ENCODE assay signal across 8 cellular contexts in the genomic region with DNA sequence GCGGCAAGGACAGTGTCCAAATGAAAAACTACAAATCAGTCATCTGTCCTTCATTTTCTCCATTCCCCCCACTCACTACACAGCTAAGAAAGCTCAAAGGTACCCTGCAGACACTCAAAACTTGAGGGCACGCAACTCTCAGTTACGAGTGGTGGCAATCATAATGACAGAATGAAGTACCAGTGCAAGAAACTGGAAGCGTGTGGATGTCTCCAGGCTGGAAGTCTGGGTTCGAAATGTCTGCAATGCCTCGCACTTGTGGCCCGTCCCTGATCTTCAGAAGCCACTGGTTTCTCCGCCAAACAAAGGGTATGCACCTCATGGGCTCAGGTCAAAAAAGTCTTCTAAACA. TPM values are rescaled to one million over a fixed set of nuclear protein-coding genes. Genes with fewer than 3 reads are reported as not detected.
DNase-seq lines count a peak whose midpoint lies in the region; TF ChIP-seq lines count a peak whose summit lies in the region.

No MANE protein-coding gene starts in this region.

- peak overlapping the region; percentile 94 for H2AFZ ChIP-seq in PC-9

- H3K9me3 ChIP-seq in PC-9 (ENCODE audit: insufficient read depth, low read depth) (no peaks in the 10 kb centered on the region), esophagus squamous epithelium (no peaks in the 10 kb centered on the region)

- H3K27ac ChIP-seq in PC-9 (0 out of 2 replicates have a peak overlapping the region, but pooled peaks have one; percentile 57), esophagus squamous epithelium (peak overlapping the region; percentile 75 to 85 (median 79))

- no peaks in the 10 kb centered on the region for H3K9me2 ChIP-seq in PC-9 (ENCODE audit: insufficient read depth)

- POLR2A ChIA-PET in PC-9 (lab: Charles Lee; ENCODE audit: unreplicated experiment): interaction anchor here (0.6 to 0.7 kb wide), 2 partner anchors 46 to 162 kb away, joined by 3 to 18 read pairs; partner anchors contain the start of gene CDK7

- H3F3A ChIP-seq in PC-9 (ENCODE audit: insufficient read depth, low read depth): peaks cover 18% of the 10 kb centered on the region; the same call in 1 of the 2 replicates

- peak overlapping the region; percentile 89 for H3K4me2 ChIP-seq in PC-9

- peak overlapping the region; percentile 69 for H3K4me3 ChIP-seq in GM12864 (ENCODE audit: low read depth, low read length)
- peak overlapping the region; percentile 64 for H3K4me3 ChIP-seq in PC-9
- peak overlapping the region; percentile 53 to 92 (median 63) for H3K4me3 ChIP-seq in esophagus squamous epithelium

- BruUV-seq in PC-9 (replicated peaks; lab: Mats Ljungman, UMichigan): no TSS peak

- intact Hi-C loops in PC-9 (cut with micrococcal nuclease; ENCODE audit: unreplicated experiment): loop anchor here (2.0 kb wide), 1 partner anchor 142 kb away; no protein-coding TSS in a partner anchor
- intact Hi-C loops in esophagus squamous epithelium (cut with DNase I): no loop called here

- no peak for DNase-seq in GM12864 (ENCODE audit: low read depth)
- DNase-seq in PC-9: no peak
- no peak for DNase-seq in esophagus squamous epithelium (lab: John Stamatoyannopoulos, UW)
- DNase-seq in putamen (ENCODE audit: low spot score): peak; percentile 1
- no peak for DNase-seq in NCI-H446 treated with DMSO at 0.1 percent for 48 hours (lab: John Stamatoyannopoulos, UW)
- no peak for DNase-seq in midbrain (lab: John Stamatoyannopoulos, UW)
- no peak for DNase-seq in islet precursor cell
- DNase-seq in GF-D8 (lab: John Stamatoyannopoulos, UW): no peak

- CTCF ChIA-PET in PC-9 (lab: Charles Lee): no interaction called here

- TF ChIP-seq CTCF in GM12864 (IDR thresholded peaks at IDR 0.05; ENCODE audit: low read depth, low read length, missing control alignments) (no peak), PC-9 (conservative IDR thresholded peaks at IDR 0.05) (no peak), esophagus squamous epithelium (IDR thresholded peaks at IDR 0.05) (no peak)

- H3K36me3 ChIP-seq in PC-9 (ENCODE audit: low read depth) (peaks cover 6% of the 10 kb centered on the region; the same call in 1 of the 2 replicates), esophagus squamous epithelium (no peaks in the 10 kb centered on the region)

- H3K79me2 ChIP-seq in PC-9 (ENCODE audit: low read depth): peaks cover 20% of the 10 kb centered on the region; the same call in 1 of the 2 replicates

- H3K27me3 ChIP-seq in PC-9 (ENCODE audit: insufficient read depth, low read depth): no peaks in the 10 kb centered on the region
- H3K27me3 ChIP-seq in esophagus squamous epithelium: no peaks in the 10 kb centered on the region

- 13 to 22% methylated on average over 8 of the region's 8 CpGs for WGBS in esophagus squamous epithelium, 2 donors

- no peaks in the 10 kb centered on the region for H4K20me1 ChIP-seq in PC-9 (ENCODE audit: insufficient read depth)

- H3K4me1 ChIP-seq in PC-9 (replicated peaks; ENCODE audit: insufficient read depth) (peaks cover 15% of the 10 kb centered on the region; the same call in 1 of the 2 replicates), esophagus squamous epithelium (peaks cover 7 to 20% (median 15%) of the 10 kb centered on the region in 3 donors)

- no peak for TF ChIP-seq POLR2A in esophagus squamous epithelium (IDR thresholded peaks at IDR 0.05)

RNA-seq across cellular contexts. Expression of gene CENPH, which starts 0.6 kb away (rescaled TPM):
- total RNA-seq in PC-9 (2021) (30.1 and 45.7 TPM in 2 replicates), esophagus squamous epithelium (10 to 100 TPM in 1 of 4 donors, 1 to 10 TPM in 3; 4.8 to 10.4 (median 9.0) TPM)

RNA-seq across cellular contexts. Expression of gene CCNB1, which starts 21.8 kb away (rescaled TPM):
- 174 and 248 TPM in 2 replicates for total RNA-seq in PC-9 (2021)
- total RNA-seq in esophagus squamous epithelium: 10 to 100 TPM; 26.7 to 96.0 (median 57.1) TPM

RNA-seq across cellular contexts. Expression of gene CDK7, which starts 45.9 kb away (rescaled TPM):
- total RNA-seq in PC-9 (2021) (51.6 and 60.5 TPM in 2 replicates), esophagus squamous epithelium (10 to 100 TPM; 21.8 to 40.7 (median 32.2) TPM)
